ENCODE assay signal across 8 cellular contexts in the genomic region with DNA sequence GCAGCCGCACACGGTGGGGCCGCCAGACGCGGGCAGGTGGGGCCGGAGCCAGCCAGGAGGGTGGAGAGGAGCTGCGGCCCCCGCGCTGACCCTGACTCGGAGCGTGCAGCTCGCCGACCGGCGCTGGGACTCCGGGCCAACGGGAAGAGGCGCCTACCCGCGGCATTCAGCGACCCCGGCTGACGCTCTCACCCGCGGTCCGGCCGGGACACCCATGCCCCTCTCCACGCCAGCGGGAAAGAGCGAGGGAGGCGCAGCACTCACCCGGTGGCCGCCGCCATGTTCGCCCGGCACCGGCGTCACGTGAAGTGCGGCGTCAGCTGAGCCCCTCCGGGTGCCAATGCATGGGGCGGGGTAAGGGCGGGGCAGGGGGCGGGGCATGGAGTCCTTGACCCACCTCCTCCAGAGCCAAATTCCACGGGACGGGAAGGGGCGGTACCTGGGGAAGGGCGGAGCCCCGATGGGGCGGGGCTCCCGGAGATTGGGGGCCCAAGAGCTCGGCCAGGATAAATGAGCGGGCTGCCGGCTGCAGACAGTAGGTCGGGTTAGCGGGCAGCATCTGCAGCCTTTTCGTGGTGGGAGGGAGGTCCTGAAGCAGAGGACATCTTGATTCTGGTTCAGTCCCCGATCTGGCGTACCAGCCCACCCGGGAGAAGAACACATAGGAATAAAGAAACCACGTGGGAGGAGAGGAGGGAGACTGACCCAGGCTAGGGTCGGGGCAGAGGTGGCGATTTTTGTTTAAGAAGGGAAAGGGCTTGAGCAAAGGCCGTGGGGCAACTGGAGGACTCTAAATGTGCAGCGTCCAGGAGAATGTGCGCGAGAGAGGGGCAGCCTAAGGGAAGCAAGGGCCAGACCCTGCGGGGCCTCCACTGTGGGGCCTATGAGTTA. TPM values are rescaled to one million over a fixed set of nuclear protein-coding genes. Genes with fewer than 3 reads are reported as not detected.
DNase-seq lines count a peak whose midpoint lies in the region; ATAC-seq and TF ChIP-seq lines count a peak whose summit lies in the region.

A gene (minus strand): TSS at position 312 of the 891 bp plus-strand sequence. CDS start 31 bp downstream, at position 281.

- H3K9me3 ChIP-seq in HCT116 (ENCODE audit: control insufficient read depth in 1 of 2, insufficient read depth in 1 of 2, low read depth in 1 of 2, low read length in 2 of 2) (no peaks in the 10 kb centered on the region), osteoblast (ENCODE audit: low read depth, low read length) (no peaks in the 10 kb centered on the region), testis (no peaks in the 10 kb centered on the region)

- peaks cover 7% of the 10 kb centered on the region; the same call in 1 of the 2 replicates for H3K79me2 ChIP-seq in HCT116 (ENCODE audit: insufficient read depth, low read length)
- H3K79me2 ChIP-seq in osteoblast (ENCODE audit: insufficient read depth, low read length), result peaks cover 41% of the 10 kb centered on the region

- no peaks in the 10 kb centered on the region for H3K9me3 Mint-ChIP-seq in activated naive CD4-positive, alpha-beta T cell treated with anti-CD3 and anti-CD28 coated beads, Interleukin-2, amount 50 U/mL, for 24 hours

- peak within 1 kb of the TSS; percentile 66 to 89 for H3K4me3 ChIP-seq in HCT116 (replicated peaks in 1 of 2; ENCODE audit: low read depth in 1 of 2, low read length in 2 of 2)
- H3K4me3 ChIP-seq in osteoblast (ENCODE audit: insufficient read depth, low read length), result peak within 1 kb of the TSS; percentile 90
- peak within 1 kb of the TSS; percentile 74 to 97 for H3K4me3 ChIP-seq in testis

- H3K4me1 ChIP-seq in HCT116 (ENCODE audit: control insufficient read depth in 1 of 2, insufficient read depth in 2 of 2, low read length in 2 of 2) (peaks cover 7 to 18% of the 10 kb centered on the region in 2 experiments; a peak in 3 of 4 replicates), osteoblast (ENCODE audit: insufficient read depth, low read length) (peaks cover 8% of the 10 kb centered on the region), testis (peaks cover 7% of the 10 kb centered on the region)

- intact Hi-C loops in HCT116 (cut with micrococcal nuclease), result no loop called here
- intact Hi-C loops in testis (cut with DNase I; ENCODE audit: low total_unique reads), result no loop called here

- TF ChIP-seq CTCF in HCT116 (IDR thresholded peaks at IDR 0.05 in 2 of 3, conservative IDR thresholded peaks at IDR 0.05 in 1 of 3; ENCODE audit: borderline replicate concordance in 1 of 3, insufficient read depth in 1 of 3, low read depth in 2 of 3, low read length in 2 of 3) (no peak), osteoblast (IDR thresholded peaks at IDR 0.05; ENCODE audit: extremely low read depth, low read depth, low read length) (no peak), testis (IDR thresholded peaks at IDR 0.05) (no peak)

- 3 to 4% methylated on average over 25 to 60 of the region's 69 CpGs for WGBS in testis, 2 donors

- RAD21 ChIA-PET in HCT116 (lab: Charles Lee; ENCODE audit: low non-redundant PET in 1 of 2, low total read pairs in 2 of 2, uncharacterized antibody in 2 of 2, unreplicated experiment in 2 of 2), result no interaction called here

- CTCF ChIA-PET in HCT116 (lab: Charles Lee), result no interaction called here

- peak within 1 kb of the TSS; percentile 51 for H3K27ac Mint-ChIP-seq in activated naive CD4-positive, alpha-beta T cell treated with anti-CD3 and anti-CD28 coated beads, Interleukin-2, amount 50 U/mL, for 24 hours

- no peaks in the 10 kb centered on the region for H3K36me3 ChIP-seq in HCT116 (ENCODE audit: control insufficient read depth in 1 of 2, insufficient read depth in 2 of 2, low read length in 2 of 2)
- H3K36me3 ChIP-seq in osteoblast (ENCODE audit: insufficient read depth, low read length), result no peaks in the 10 kb centered on the region
- H3K36me3 ChIP-seq in testis (ENCODE audit: low read depth, missing control alignments), result no peaks in the 10 kb centered on the region

- H4K20me1 ChIP-seq in HCT116 (ENCODE audit: insufficient read depth), result no peaks in the 10 kb centered on the region
- H4K20me1 ChIP-seq in osteoblast (ENCODE audit: insufficient read depth, low read length), result peaks cover 10% of the 10 kb centered on the region

- POLR2A ChIA-PET in HCT116 (lab: Charles Lee), result no interaction called here

- TF ChIP-seq POLR2A in HCT116 (IDR thresholded peaks at IDR 0.05; ENCODE audit: borderline replicate concordance, extremely low read depth, insufficient read depth, insufficient read length) (no peak), testis (IDR thresholded peaks at IDR 0.05) (no peak)

- no peaks in the 10 kb centered on the region for H3K9me2 ChIP-seq in HCT116 (ENCODE audit: insufficient read depth)

- peak; percentile 79 for DNase-seq in GDM1 (lab: John Stamatoyannopoulos, UW)
- DNase-seq in HCT116 (ENCODE audit: low read depth, low spot score), result peak; percentile 76
- peak; percentile 90 for DNase-seq in MV-4-11 (lab: John Stamatoyannopoulos, UW)
- peak; percentile 94 for DNase-seq in glomerular visceral epithelial cell (ENCODE audit: extremely low spot score)
- peak; percentile 100 for DNase-seq in osteoblast (ENCODE audit: insufficient read length, low spot score, missing footprints)
- DNase-seq in testis, result peak; percentile 95

- peak within 1 kb of the TSS; percentile 87 for H3K4me3 Mint-ChIP-seq in activated naive CD4-positive, alpha-beta T cell treated with anti-CD3 and anti-CD28 coated beads, Interleukin-2, amount 50 U/mL, for 24 hours

- ATAC-seq in HCT116, result peak; percentile 95
- ATAC-seq in SK-N-SH treated with all-trans-retinoic acid at 6 μM for 48 hours, result peak; percentile 95

- H3K4me1 Mint-ChIP-seq in activated naive CD4-positive, alpha-beta T cell treated with anti-CD3 and anti-CD28 coated beads, Interleukin-2, amount 50 U/mL, for 24 hours, result peaks cover 26% of the 10 kb centered on the region

- H3K27me3 ChIP-seq in HCT116 (ENCODE audit: insufficient read depth, low read length) (peaks cover under 1% of the 10 kb centered on the region; the same call in 1 of the 2 replicates), osteoblast (ENCODE audit: insufficient read depth, low read length) (peaks cover 8% of the 10 kb centered on the region), testis (no peaks in the 10 kb centered on the region)

- H3K27me3 Mint-ChIP-seq in activated naive CD4-positive, alpha-beta T cell treated with anti-CD3 and anti-CD28 coated beads, Interleukin-2, amount 50 U/mL, for 24 hours, result no peaks in the 10 kb centered on the region

- H3K27ac ChIP-seq in HCT116 (ENCODE audit: low read depth, low read length) (peak within 1 kb of the TSS; percentile 25; the same call in 1 of the 2 replicates), osteoblast (ENCODE audit: low read depth, low read length) (peak within 1 kb of the TSS; percentile 58), testis (peak within 1 kb of the TSS in 1 of 2 donors; percentile 68)

- H2AFZ ChIP-seq in HCT116 (ENCODE audit: low read depth, low read length, poor library complexity, severe bottlenecking) (peak within 1 kb of the TSS; percentile 61), osteoblast (ENCODE audit: low read length) (peak within 1 kb of the TSS; percentile 94)

- no peaks in the 10 kb centered on the region for H3K36me3 Mint-ChIP-seq in activated naive CD4-positive, alpha-beta T cell treated with anti-CD3 and anti-CD28 coated beads, Interleukin-2, amount 50 U/mL, for 24 hours

- H3K9ac ChIP-seq in HCT116 (ENCODE audit: low read length), result peak within 1 kb of the TSS; percentile 77

- no TSS peak for BruUV-seq in HCT116 (replicated peaks; lab: Mats Ljungman, UMichigan)

- TF ChIP-seq RAD21 in HCT116 (IDR thresholded peaks at IDR 0.05; ENCODE audit: low read depth), result no peak

- H3K4me2 ChIP-seq in HCT116 (ENCODE audit: low read length), result peak within 1 kb of the TSS; percentile 87
- peak within 1 kb of the TSS; percentile 91 for H3K4me2 ChIP-seq in osteoblast (ENCODE audit: insufficient read depth, low read length)

TF ChIP-seq in HCT116, 20 proteins besides CTCF, POLR2A, EP300 and RAD21 (continues in another document):
- no peak for TF ChIP-seq TCF7L2 (IDR thresholded peaks at IDR 0.05; ENCODE audit: borderline replicate concordance, extremely low read depth, insufficient read depth, insufficient read length)
- TF ChIP-seq SP1 (IDR thresholded peaks at IDR 0.05; ENCODE audit: low read depth), result peak; percentile 57
- TF ChIP-seq ZFX (IDR thresholded peaks at IDR 0.05), result peak; percentile 20; the same call in 1 of the 2 replicates
- TF ChIP-seq EZH2phosphoT487 (IDR thresholded peaks at IDR 0.05; ENCODE audit: borderline replicate concordance), result no peak
- TF ChIP-seq CEBPB (IDR thresholded peaks at IDR 0.05; ENCODE audit: low read depth), result no peak
- no peak for TF ChIP-seq SRF (IDR thresholded peaks at IDR 0.05; ENCODE audit: low read depth)
- no peak for TF ChIP-seq ELF1 (IDR thresholded peaks at IDR 0.05; ENCODE audit: borderline replicate concordance, low read depth)
- no peak for TF ChIP-seq JUND (IDR thresholded peaks at IDR 0.05)
- TF ChIP-seq EGR1 (IDR thresholded peaks at IDR 0.05; ENCODE audit: low read depth), result no peak
- TF ChIP-seq, protein P1, sequence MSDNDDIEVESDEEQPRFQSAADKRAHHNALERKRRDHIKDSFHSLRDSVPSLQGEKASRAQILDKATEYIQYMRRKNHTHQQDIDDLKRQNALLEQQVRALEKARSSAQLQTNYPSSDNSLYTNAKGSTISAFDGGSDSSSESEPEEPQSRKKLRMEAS (IDR thresholded peaks at IDR 0.05), result peak; percentile 52; the same call in 1 of the 2 replicates

TF ChIP-seq in SK-N-SH treated with all-trans-retinoic acid at 6 μM for 48 hours, 23 proteins besides CTCF, POLR2A, EP300 and RAD21 (continues in another document):
- TF ChIP-seq GLIS3 (CRISPR knock-in tag; IDR thresholded peaks at IDR 0.05) (no peak), ZFP30 (CRISPR knock-in tag; IDR thresholded peaks at IDR 0.05) (no peak)
- TF ChIP-seq, protein P2, sequence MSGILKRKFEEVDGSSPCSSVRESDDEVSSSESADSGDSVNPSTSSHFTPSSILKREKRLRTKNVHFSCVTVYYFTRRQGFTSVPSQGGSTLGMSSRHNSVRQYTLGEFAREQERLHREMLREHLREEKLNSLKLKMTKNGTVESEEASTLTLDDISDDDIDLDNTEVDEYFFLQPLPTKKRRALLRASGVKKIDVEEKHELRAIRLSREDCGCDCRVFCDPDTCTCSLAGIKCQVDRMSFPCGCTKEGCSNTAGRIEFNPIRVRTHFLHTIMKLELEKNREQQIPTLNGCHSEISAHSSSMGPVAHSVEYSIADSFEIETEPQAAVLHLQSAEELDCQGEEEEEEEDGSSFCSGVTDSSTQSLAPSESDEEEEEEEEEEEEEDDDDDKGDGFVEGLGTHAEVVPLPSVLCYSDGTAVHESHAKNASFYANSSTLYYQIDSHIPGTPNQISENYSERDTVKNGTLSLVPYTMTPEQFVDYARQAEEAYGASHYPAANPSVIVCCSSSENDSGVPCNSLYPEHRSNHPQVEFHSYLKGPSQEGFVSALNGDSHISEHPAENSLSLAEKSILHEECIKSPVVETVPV (CRISPR knock-in tag; IDR thresholded peaks at IDR 0.05), result no peak

RNA-seq across cellular contexts. Expression of the gene that starts here (rescaled TPM):
- 40.5 TPM for total RNA-seq in HCT116 (2021; ENCODE audit: unreplicated experiment)
- polyA plus RNA-seq in HCT116 (2012), result 36.5 and 38.0 TPM in 2 replicates
- 82.8 and 87.9 TPM in 2 replicates for total RNA-seq in osteoblast
- 10 to 100 TPM; 58.0 to 87.9 TPM for total RNA-seq in testis
- polyA plus RNA-seq in testis (ENCODE audit: insufficient read depth, low read depth, low replicate concordance), result 51.1 TPM
